Comparison of ENCODE assay signal across 28 cellular contexts in the genomic region with DNA sequence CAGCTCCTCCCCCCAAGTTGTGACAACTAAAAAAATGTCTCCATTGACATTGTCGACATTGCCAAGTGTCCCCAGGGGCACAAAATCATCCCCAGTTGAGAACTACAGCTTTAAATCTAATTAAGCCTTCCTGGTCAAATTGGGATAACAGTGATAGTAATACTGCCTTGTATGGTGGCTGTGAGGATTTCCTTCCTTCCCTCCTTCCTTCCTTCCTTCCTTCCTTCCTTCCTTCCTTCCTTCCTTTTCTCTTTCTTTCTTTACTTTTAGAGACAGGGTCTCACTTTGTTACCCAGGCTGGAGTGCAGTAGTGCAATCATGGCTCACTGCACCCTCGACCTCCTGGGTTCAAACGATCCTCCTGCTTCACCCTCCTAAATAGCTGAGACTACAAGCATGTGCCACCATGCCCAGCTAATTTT.
"Had no signal": no experiment of that assay in that cellular context is flagged by ENCODE, and none has a peak within 500 bp of the region (broad histone marks: within the 10 kb centered on the region; RNA-seq: fewer than 3 reads in every experiment).

No MANE protein-coding gene starts in this region.

- H3K27me3 Mint-ChIP-seq: activated naive CD8-positive, alpha-beta T cell treated with anti-CD3 and anti-CD28 coated beads for 36 hours; activated T-helper 17 cell treated with anti-CD3 and anti-CD28 coated beads, Interleukin-2, amount 50 U/mL, for 72 hours had no signal

- H3K4me2 ChIP-seq: PC-9 had no signal

- H3K4me3 ChIP-seq: PC-9 had no signal

- H3K36me3 ChIP-seq: brain microvascular endothelial cell, WERI-Rb-1 had no signal

- H3K4me3 Mint-ChIP-seq: activated CD4-positive, alpha-beta memory T cell treated with anti-CD3 and anti-CD28 coated beads, Interleukin-2, amount 10 ng/mL, durations not matched to agents 7 days and 5 days; activated naive CD8-positive, alpha-beta T cell treated with anti-CD3 and anti-CD28 coated beads for 36 hours; activated T-cell treated with anti-CD3 and anti-CD28 coated beads, Interleukin-2, amount 50 U/mL, for 72 hours; activated T-helper 17 cell treated with anti-CD3 and anti-CD28 coated beads, Interleukin-2, amount 50 U/mL, for 72 hours had no signal

- DNase-seq: activated CD4-positive, alpha-beta memory T cell treated with anti-CD3 and anti-CD28 coated beads, Interleukin-2, amount 10 ng/mL, durations not matched to agents 7 days and 5 days; activated CD4-positive, alpha-beta T cell treated with anti-CD3 and anti-CD28 coated beads for 1 hour; activated CD4-positive, alpha-beta T cell treated with anti-CD3 and anti-CD28 coated beads for 48 hours; activated CD4-positive, CD25-positive, alpha-beta regulatory T cell; activated CD8-positive, alpha-beta memory T cell treated with anti-CD3 and anti-CD28 coated beads for 24 hours; activated effector memory CD4-positive, alpha-beta T cell treated with anti-CD3 and anti-CD28 coated beads, Interleukin-2, amount 50 U/mL, for 16 hours; activated naive CD4-positive, alpha-beta T cell; activated naive CD4-positive, alpha-beta T cell treated with anti-CD3 and anti-CD28 coated beads, Interleukin-2, amount 50 U/mL, for 16 hours; activated naive CD8-positive, alpha-beta T cell treated with anti-CD3 and anti-CD28 coated beads for 36 hours; activated T-cell treated with anti-CD3 and anti-CD28 coated beads, Interleukin-2, amount 50 U/mL, for 1 hour; activated T-cell treated with anti-CD3 and anti-CD28 coated beads, Interleukin-2, amount 50 U/mL, for 72 hours; amniotic stem cell; aorta; brain microvascular endothelial cell; central memory CD4-positive, alpha-beta T cell; Karpas-422; KBM-7; NCI-H1105; NCI-H1417 treated with DMSO at 0.1 percent for 48 hours; NCI-H1930; NCI-H2081 treated with DMSO at 0.1 percent for 48 hours; NCI-H226; NK-92 treated with Interleukin-12 subunit alpha and Interleukin-12 subunit beta, amount 100 ng/mL, for 24 hours; PC-9; Right ventricle myocardium superior; T1000; WERI-Rb-1 had no signal

- ATAC-seq: activated T-cell treated with anti-CD3 and anti-CD28 coated beads, Interleukin-2, amount 50 U/mL, for 72 hours; activated T-helper 17 cell treated with anti-CD3 and anti-CD28 coated beads, Interleukin-2, amount 50 U/mL, for 72 hours had no signal

- H3K9me3 Mint-ChIP-seq: activated CD4-positive, alpha-beta memory T cell treated with anti-CD3 and anti-CD28 coated beads, Interleukin-2, amount 10 ng/mL, durations not matched to agents 7 days and 5 days; activated naive CD8-positive, alpha-beta T cell treated with anti-CD3 and anti-CD28 coated beads for 36 hours; activated T-cell treated with anti-CD3 and anti-CD28 coated beads, Interleukin-2, amount 50 U/mL, for 72 hours; activated T-helper 17 cell treated with anti-CD3 and anti-CD28 coated beads, Interleukin-2, amount 50 U/mL, for 72 hours had no signal

- H3K27ac ChIP-seq: brain microvascular endothelial cell, PC-9, WERI-Rb-1 had no signal

- H3K27me3 ChIP-seq: brain microvascular endothelial cell had no signal

- H3K27ac Mint-ChIP-seq: activated CD4-positive, alpha-beta memory T cell treated with anti-CD3 and anti-CD28 coated beads, Interleukin-2, amount 10 ng/mL, durations not matched to agents 7 days and 5 days; activated naive CD8-positive, alpha-beta T cell treated with anti-CD3 and anti-CD28 coated beads for 36 hours; activated T-cell treated with anti-CD3 and anti-CD28 coated beads, Interleukin-2, amount 50 U/mL, for 72 hours had no signal

- H3K36me3 Mint-ChIP-seq: activated naive CD8-positive, alpha-beta T cell treated with anti-CD3 and anti-CD28 coated beads for 36 hours had no signal

- H3K4me1 Mint-ChIP-seq: activated CD4-positive, alpha-beta memory T cell treated with anti-CD3 and anti-CD28 coated beads, Interleukin-2, amount 10 ng/mL, durations not matched to agents 7 days and 5 days; activated T-helper 17 cell treated with anti-CD3 and anti-CD28 coated beads, Interleukin-2, amount 50 U/mL, for 72 hours had no signal
